In the genomic region with DNA sequence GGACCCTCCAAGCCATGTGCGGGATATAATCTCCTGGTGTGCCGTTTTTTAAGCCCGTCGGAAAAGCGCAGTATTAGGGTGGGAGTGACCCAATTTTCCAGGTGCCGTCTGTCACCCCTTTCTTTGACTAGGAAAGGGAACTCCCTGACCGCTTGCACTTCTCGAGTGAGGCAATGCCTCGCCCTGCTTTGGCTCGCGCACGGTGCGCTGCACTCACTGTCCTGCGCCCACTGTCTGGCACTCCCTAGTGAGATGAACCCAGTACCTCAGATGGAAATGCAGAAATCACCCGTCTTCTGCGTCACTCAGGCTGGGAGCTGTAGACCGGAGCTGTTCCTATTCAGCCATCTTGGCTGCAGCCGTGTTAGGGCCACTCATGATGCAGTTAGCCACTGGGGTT, we compare ENCODE assay signal across 1 cellular context. TPM values are rescaled to one million over a fixed set of nuclear protein-coding genes. Genes with fewer than 3 reads are reported as not detected.
"Had no signal": no experiment of that assay in that cellular context is flagged by ENCODE, and none has a peak within 500 bp of the region (broad histone marks: within the 10 kb centered on the region; RNA-seq: fewer than 3 reads in every experiment).

No MANE protein-coding gene starts in this region.

RNA-seq across cellular contexts. Expression of a gene that starts 37.6 kb away (rescaled TPM):
- total RNA-seq: GM12878 had no signal
- polyA plus RNA-seq: GM12878 had no signal
